9 cellular contexts compared by ENCODE assay signal in the genomic region with DNA sequence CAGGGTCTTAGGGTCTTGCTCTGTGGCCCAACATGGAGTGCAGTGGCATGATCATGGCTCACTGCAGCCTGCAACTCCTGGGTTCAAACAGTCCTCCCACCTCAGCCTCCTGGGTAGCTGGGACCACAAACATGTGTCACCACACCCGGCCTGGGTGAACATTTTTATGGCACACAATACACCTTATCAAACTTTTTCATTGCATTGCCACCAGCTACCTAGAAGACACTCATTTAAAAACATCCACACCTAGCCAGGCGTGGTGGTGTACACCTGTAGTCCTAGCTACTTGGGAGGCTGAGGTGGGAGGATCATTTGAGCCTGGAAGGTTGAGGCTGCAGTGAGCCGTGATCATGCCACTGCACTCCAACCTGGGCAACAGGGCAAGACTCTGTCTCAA. TPM values are rescaled to one million over a fixed set of nuclear protein-coding genes. Genes with fewer than 3 reads are reported as not detected.
"Had no signal": no experiment of that assay in that cellular context is flagged by ENCODE, and none has a peak within 500 bp of the region (broad histone marks: within the 10 kb centered on the region; RNA-seq: fewer than 3 reads in every experiment).

No MANE protein-coding gene starts in this region.

RNA-seq across cellular contexts. Expression of gene RIPPLY3, which starts 2.6 kb away (rescaled TPM):
- total RNA-seq: activated naive CD8-positive, alpha-beta T cell treated with anti-CD3 and anti-CD28 coated beads, Interleukin-2, amount 10 ng/mL, durations not matched to agents 7 days and 5 days; activated T-cell treated with anti-CD3 and anti-CD28 coated beads, Interleukin-2, amount 50 U/mL, for 4 hours; activated T-helper 2 cell treated with anti-CD3 and anti-CD28 coated beads, Interferon-gamma antibody, Interleukin-2, Interleukin-4, amounts not matched to agents 10 μg/mL and 5 μg/mL and 100 μg/mL, durations not matched to agents 14 hours and 24 hours and 36 hours; aorta; ascending aorta; astrocyte; body of pancreas; cardiac muscle cell; cardiac septum had no signal
- polyA plus RNA-seq: cardiac muscle cell had no signal
